Comparison of ENCODE assay signal across 1 cellular context in genomic region chr5:2143646-2144386, GRCh38.
TF ChIP-seq lines count a peak whose summit lies in the region.

No MANE protein-coding gene starts in this region.

TF ChIP-seq in GM23338, 12 proteins besides CTCF, POLR2A, EP300 and RAD21 (continued from another document):
- no peak for TF ChIP-seq ZNF462 (CRISPR knock-in tag; IDR thresholded peaks at IDR 0.05)
- TF ChIP-seq POLR2AphosphoS5 (IDR thresholded peaks at IDR 0.05; ENCODE audit: low read depth) = no peak
- no peak for TF ChIP-seq EZH2phosphoT487 (IDR thresholded peaks at IDR 0.05; ENCODE audit: unreplicated experiment)
- TF ChIP-seq JUNB (IDR thresholded peaks at IDR 0.05; ENCODE audit: unreplicated experiment) = no peak
- TF ChIP-seq REST (IDR thresholded peaks at IDR 0.05; ENCODE audit: unreplicated experiment) = no peak
TF ChIP-seq in GM23338: peak in this region for 1.
